Comparison of ENCODE assay signal across 12 cellular contexts in the genomic region with DNA sequence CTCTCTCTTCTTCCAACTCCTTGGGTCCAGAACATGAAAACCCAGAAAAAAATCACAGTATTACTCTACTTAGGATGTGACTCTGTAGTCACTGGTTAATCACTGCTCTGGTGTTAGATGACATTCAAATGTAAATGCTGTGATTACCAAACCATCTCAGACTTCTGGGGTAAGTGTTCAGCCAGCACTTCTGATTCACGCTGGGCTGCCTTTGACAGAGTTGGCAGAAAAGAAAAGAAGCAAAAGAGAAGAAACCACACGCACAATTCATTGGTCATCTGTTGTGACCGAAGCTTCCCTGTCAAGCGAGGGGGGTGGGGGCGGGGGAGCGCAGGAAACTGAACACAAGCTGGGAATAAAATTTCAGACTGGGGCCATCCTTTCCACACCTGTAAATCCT.
A peak's percentile ranks its signal among the peaks of the same experiment; 100 is the strongest.
DNase-seq lines count a peak whose midpoint lies in the region; ATAC-seq, FAIRE-seq and TF ChIP-seq lines count a peak whose summit lies in the region.
"Had no signal": no experiment of that assay in that cellular context is flagged by ENCODE, and none has a peak within 500 bp of the region (broad histone marks: within the 10 kb centered on the region; RNA-seq: fewer than 3 reads in every experiment).

No MANE protein-coding gene starts in this region.

- no peak overlapping the region for H3K23ac ChIP-seq in H1 (ENCODE audit: insufficient read length)

- H3K4me1 ChIP-seq in right atrium auricular region: peaks cover 0 to 11% of the 10 kb centered on the region in 2 donors
- H3K4me1 ChIP-seq in H1 (replicated peaks in 1 of 4; ENCODE audit: control insufficient read depth in 3 of 4, insufficient read depth in 4 of 4, low read length in 3 of 4): peaks cover 20 to 46% (median 32%) of the 10 kb centered on the region in 4 experiments
- H3K4me1 ChIP-seq in muscle layer of duodenum (ENCODE audit: control insufficient read depth in 1 of 2, insufficient read depth in 2 of 2, low read length in 2 of 2): peaks cover 0 to 45% of the 10 kb centered on the region in 2 donors
- H3K4me1 ChIP-seq in upper lobe of right lung: peaks cover 18% of the 10 kb centered on the region
- H3K4me1 ChIP-seq: prostate gland had no signal

- no peak overlapping the region for H3K18ac ChIP-seq in H1 (ENCODE audit: extremely low read depth, low read length)

- FAIRE-seq in H1 (lab: Jason Lieb, UNC): peak; percentile 82

- H4K5ac ChIP-seq in H1 (ENCODE audit: insufficient read length, low read depth, low read length): no peak overlapping the region

- H3K4ac ChIP-seq in H1 (replicated peaks; ENCODE audit: insufficient read length, low read depth, low read length): no peak overlapping the region

- no peak overlapping the region for H2BK5ac ChIP-seq in H1 (ENCODE audit: low read depth, low read length)

- TF ChIP-seq POLR2A in H1 (IDR thresholded peaks at IDR 0.05; ENCODE audit: control extremely low read depth in 1 of 2, low read depth in 2 of 2, low read length in 2 of 2): no peak

- no peak overlapping the region for H2BK120ac ChIP-seq in H1 (replicated peaks; ENCODE audit: low read depth, low read length)

- H3K4me2 ChIP-seq in H1 (ENCODE audit: insufficient read depth in 1 of 2, low read depth in 2 of 2, low read length in 2 of 2): peak overlapping the region; percentile 18 to 53; a peak in 3 of 4 replicates
- H3K4me2 ChIP-seq: BLaER1 had no signal

- no peak overlapping the region for H2AFZ ChIP-seq in H1 (ENCODE audit: low read length)

- H3K9ac ChIP-seq in H1 (replicated peaks in 1 of 4; ENCODE audit: extremely low read depth in 1 of 4, low read depth in 3 of 4, low read length in 3 of 4): no peak overlapping the region
- H3K9ac ChIP-seq: BLaER1 had no signal

- no peak for TF ChIP-seq EP300 in H1 (IDR thresholded peaks at IDR 0.05; ENCODE audit: borderline replicate concordance in 1 of 2, low read depth in 2 of 2, low read length in 2 of 2)

- no peak overlapping the region for H3K4me3 ChIP-seq in right atrium auricular region
- peak overlapping the region in 1 of 4 experiments; percentile 17; a peak in 1 of 8 replicates for H3K4me3 ChIP-seq in H1 (ENCODE audit: extremely low read depth in 1 of 4, insufficient read depth in 2 of 4, low read depth in 3 of 4, low read length in 4 of 4)
- H3K4me3 ChIP-seq in muscle layer of duodenum (ENCODE audit: low read depth in 1 of 2, low read length in 2 of 2): no peak overlapping the region
- no peak overlapping the region for H3K4me3 ChIP-seq in upper lobe of right lung
- H3K4me3 ChIP-seq: adrenal gland, BLaER1, prostate gland had no signal

- peak overlapping the region in 1 of 2 donors; percentile 40 for H3K27ac ChIP-seq in right atrium auricular region
- H3K27ac ChIP-seq in H1 (ENCODE audit: low read depth, low read length): no peak overlapping the region
- H3K27ac ChIP-seq in muscle layer of duodenum (ENCODE audit: low read length): peak overlapping the region; percentile 64
- H3K27ac ChIP-seq in upper lobe of right lung: peak overlapping the region; percentile 24
- H3K27ac ChIP-seq: BLaER1, prostate gland had no signal

- intact Hi-C loops in left ventricle myocardium superior (cut with micrococcal nuclease): no loop called here
- intact Hi-C loops in upper lobe of right lung (cut with DNase I): no loop called here

- no peak overlapping the region for H4K91ac ChIP-seq in H1 (replicated peaks; ENCODE audit: insufficient read length, low read length)

- H3K36me3 ChIP-seq in right atrium auricular region (no peaks in the 10 kb centered on the region), H1 (ENCODE audit: control insufficient read depth in 2 of 4, insufficient read depth in 4 of 4, low read length in 3 of 4) (no peaks in the 10 kb centered on the region), muscle layer of duodenum (ENCODE audit: control insufficient read depth in 1 of 2, insufficient read depth in 2 of 2, low read length in 2 of 2) (peaks cover 0 to 8% of the 10 kb centered on the region in 2 donors), upper lobe of right lung (no peaks in the 10 kb centered on the region)
- H3K36me3 ChIP-seq: adrenal gland, BLaER1, prostate gland had no signal

- H3K56ac ChIP-seq in H1 (replicated peaks; ENCODE audit: insufficient read length, low read depth, low read length): no peak overlapping the region

- H3K79me1 ChIP-seq in H1 (ENCODE audit: low read depth, low read length): peaks cover 3% of the 10 kb centered on the region; the same call in 1 of the 2 replicates

- no peak overlapping the region for H3K14ac ChIP-seq in H1 (ENCODE audit: insufficient read length)

- H3K79me2 ChIP-seq in H1 (ENCODE audit: control insufficient read depth in 1 of 2, insufficient read depth in 2 of 2, low read length in 2 of 2): peaks cover 0 to 18% of the 10 kb centered on the region in 2 experiments; a peak in 2 of 4 replicates

- no peak overlapping the region for H2BK12ac ChIP-seq in H1 (ENCODE audit: low read depth, low read length)

- H2BK20ac ChIP-seq in H1 (ENCODE audit: low read length): no peak overlapping the region

- no peak overlapping the region for H4K8ac ChIP-seq in H1 (ENCODE audit: extremely low read depth, insufficient read depth, low read length)

- no peaks in the 10 kb centered on the region; the same call in 1 of the 2 replicates for H3K23me2 ChIP-seq in H1 (ENCODE audit: low read depth, low read length)

- H2AK5ac ChIP-seq in H1 (ENCODE audit: low read depth, low read length): no peak overlapping the region

- no peak for ATAC-seq in left ventricle myocardium superior
- no peak for ATAC-seq in upper lobe of right lung
- ATAC-seq in HG02885 (IDR thresholded peaks at IDR 0.05; ENCODE audit: poor library complexity, unreplicated experiment): no peak

- no peaks in the 10 kb centered on the region for H3K27me3 ChIP-seq in right atrium auricular region
- H3K27me3 ChIP-seq in H1 (replicated peaks in 1 of 4; ENCODE audit: control insufficient read depth in 3 of 4, extremely low read depth in 1 of 4, insufficient read depth in 3 of 4, low read length in 3 of 4): no peaks in the 10 kb centered on the region
- no peaks in the 10 kb centered on the region for H3K27me3 ChIP-seq in muscle layer of duodenum (ENCODE audit: low read depth, low read length)
- H3K27me3 ChIP-seq in upper lobe of right lung: no peaks in the 10 kb centered on the region
- H3K27me3 ChIP-seq: adrenal gland, BLaER1 had no signal

- H2BK15ac ChIP-seq in H1 (ENCODE audit: low read length): no peak overlapping the region

- POLR2A ChIA-PET in H1 (lab: Charles Lee; ENCODE audit: partially characterized antibody): interaction anchor here (0.7 to 1.1 kb wide), 2 partner anchors 10 to 166 kb away, joined by 3 read pairs; no protein-coding TSS in a partner anchor

- TF ChIP-seq RAD21 in H1 (IDR thresholded peaks at IDR 0.05 in 1 of 2, conservative IDR thresholded peaks at IDR 0.05 in 1 of 2; ENCODE audit: low read depth in 2 of 2, low read length in 2 of 2): no peak

- peak; percentile 80 for DNase-seq in right atrium auricular region (ENCODE audit: low spot score)
- no peak for DNase-seq in left ventricle myocardium superior
- no peak for DNase-seq in H1 (ENCODE audit: low read depth in 1 of 2, low spot score in 2 of 2)
- no peak for DNase-seq in upper lobe of right lung
- no peak for DNase-seq in activated CD4-positive, alpha-beta T cell treated with anti-CD3 and anti-CD28 coated beads, Interleukin-2, amount 50 U/mL, for 4 hours
- DNase-seq in NCI-H510A (lab: John Stamatoyannopoulos, UW): no peak
- DNase-seq: activated CD4-positive, alpha-beta T cell treated with anti-CD3 and anti-CD28 coated beads, Interleukin-2, amount 10 ng/mL, durations not matched to agents 24 days and 14 days had no signal

- 12% methylated on average over 6 of the region's 6 CpGs; no CpG with 5 or more reads in 1 of the 2 experiments for WGBS in H1 (ENCODE audit: extremely low coverage in 1 of 2, insufficient coverage in 1 of 2, insufficient read length in 1 of 2, insufficient replicate concordance in 2 of 2, low coverage in 1 of 2, low lambda C conversion rate in 2 of 2, missing lambda C conversion rate in 1 of 2), 2 experiments

- CTCF ChIA-PET in H1 (lab: Charles Lee; ENCODE audit: partially characterized antibody): interaction anchor here (0.8 to 1.2 kb wide), 2 partner anchors 10 to 23 kb away, joined by 3 to 4 read pairs; no protein-coding TSS in a partner anchor

- no peak for TF ChIP-seq CTCF in right atrium auricular region (IDR thresholded peaks at IDR 0.05)
- no peak for TF ChIP-seq CTCF in H1 (IDR thresholded peaks at IDR 0.05; ENCODE audit: control extremely low read depth in 1 of 3, insufficient read depth in 1 of 3, low read depth in 1 of 3, low read length in 3 of 3)
- TF ChIP-seq CTCF in upper lobe of right lung (IDR thresholded peaks at IDR 0.05): no peak

- H3K9me3 ChIP-seq in right atrium auricular region (no peaks in the 10 kb centered on the region), H1 (ENCODE audit: insufficient read depth in 2 of 2, low read depth in 1 of 2, low read length in 1 of 2) (no peaks in the 10 kb centered on the region), muscle layer of duodenum (ENCODE audit: control insufficient read depth in 1 of 2, low read length in 2 of 2) (no peaks in the 10 kb centered on the region), upper lobe of right lung (no peaks in the 10 kb centered on the region)
- H3K9me3 ChIP-seq: adrenal gland, BLaER1, prostate gland had no signal

- peaks cover 0 to 2% of the 10 kb centered on the region in 2 experiments for H4K20me1 ChIP-seq in H1 (replicated peaks in 1 of 2; ENCODE audit: control insufficient read depth in 1 of 2, insufficient read depth in 2 of 2, low read length in 2 of 2)
- H4K20me1 ChIP-seq: BLaER1 had no signal

TF ChIP-seq in H1, 55 proteins besides CTCF, POLR2A, EP300 and RAD21:
- TF ChIP-seq SIN3A (conservative IDR thresholded peaks at IDR 0.05 in 1 of 2, IDR thresholded peaks at IDR 0.05 in 1 of 2; ENCODE audit: low read depth in 1 of 2, low read length in 2 of 2): 0 out of 4 replicates have a peak, but pooled peaks of 1 of the 2 experiments have one; percentile 55
- no peak for TF ChIP-seq SP2 (IDR thresholded peaks at IDR 0.05; ENCODE audit: low read length)
